ENCODE assay signal across 12 cellular contexts in genomic region chr10:79140083-79140793, GRCh38.
A peak's percentile ranks its signal among the peaks of the same experiment; 100 is the strongest.
DNase-seq lines count a peak whose midpoint lies in the region; ATAC-seq and TF ChIP-seq lines count a peak whose summit lies in the region.
"Had no signal": no experiment of that assay in that cellular context is flagged by ENCODE, and none has a peak within 500 bp of the region (broad histone marks: within the 10 kb centered on the region; RNA-seq: fewer than 3 reads in every experiment).

No MANE protein-coding gene starts in this region.

- H3K4me1 ChIP-seq in CD4-positive, alpha-beta memory T cell (ENCODE audit: insufficient read depth, low read length) = peaks cover 50% of the 10 kb centered on the region

- H3K36me3 ChIP-seq in CD4-positive, alpha-beta memory T cell (ENCODE audit: insufficient read depth, low read length) = no peaks in the 10 kb centered on the region

- ATAC-seq in natural killer cell (no peak), HG03095 (IDR thresholded peaks at IDR 0.05; ENCODE audit: unreplicated experiment) (no peak)
- ATAC-seq in natural killer cell treated with Interleukin-12 subunit alpha and Interleukin-12 subunit beta and Interleukin-15 and Interleukin-18, amount 100 ng/mL, for 72 hours = no peak

- CTCF ChIA-PET in CD4-positive, alpha-beta memory T cell (lab: Charles Lee; ENCODE audit: partially characterized antibody) = interaction anchor here (1.1 to 1.4 kb wide), 2 partner anchors 16 to 55 kb away, joined by 5 read pairs; no protein-coding TSS in a partner anchor

- POLR2A ChIA-PET in CD4-positive, alpha-beta memory T cell (lab: Charles Lee; ENCODE audit: partially characterized antibody) = no interaction called here

- H3K27me3 ChIP-seq in CD4-positive, alpha-beta memory T cell (ENCODE audit: insufficient read depth, low read length) = no peaks in the 10 kb centered on the region

- H3K9me3 Mint-ChIP-seq in natural killer cell (no peaks in the 10 kb centered on the region), nephron (no peaks in the 10 kb centered on the region)
- no peaks in the 10 kb centered on the region for H3K9me3 Mint-ChIP-seq in natural killer cell treated with Interleukin-12 subunit alpha and Interleukin-12 subunit beta and Interleukin-15 and Interleukin-18, amount 100 ng/mL, for 72 hours
- no peaks in the 10 kb centered on the region for H3K9me3 Mint-ChIP-seq in CD4-positive, alpha-beta memory T cell

- H3K4me1 Mint-ChIP-seq in natural killer cell (peaks cover 55 to 90% of the 10 kb centered on the region in 2 donors), nephron (peaks cover 87% of the 10 kb centered on the region)
- peaks cover 49 to 56% of the 10 kb centered on the region in 2 donors for H3K4me1 Mint-ChIP-seq in natural killer cell treated with Interleukin-12 subunit alpha and Interleukin-12 subunit beta and Interleukin-15 and Interleukin-18, amount 100 ng/mL, for 72 hours (ENCODE audit: low read depth in 2 of 2)
- H3K4me1 Mint-ChIP-seq in CD4-positive, alpha-beta memory T cell = peaks cover 38 to 89% (median 58%) of the 10 kb centered on the region in 4 donors

- TF ChIP-seq CTCF in natural killer cell (IDR thresholded peaks at IDR 0.05) (no peak), coronary artery (IDR thresholded peaks at IDR 0.05) (no peak), nephron (IDR thresholded peaks at IDR 0.05; ENCODE audit: unreplicated experiment in 3 of 3) (no peak)

- no peak overlapping the region for H3K4me3 ChIP-seq in coronary artery
- H3K4me3 ChIP-seq in CD4-positive, alpha-beta memory T cell (ENCODE audit: low read length in 2 of 2) = no peak overlapping the region

- DNase-seq in natural killer cell (no peak), coronary artery (ENCODE audit: low spot score) (no peak)
- no peak for DNase-seq in natural killer cell treated with Interleukin-12 subunit alpha and Interleukin-12 subunit beta and Interleukin-15 and Interleukin-18, amount 100 ng/mL, for 72 hours (ENCODE audit: low spot score)
- DNase-seq in stimulated activated CD4-positive, alpha-beta T cell treated with anti-CD3 and anti-CD28 coated beads, Interleukin-12 subunit alpha, Interleukin-12 subunit beta, amount 100 ng/mL, for 4 hours = no peak
- no peak for DNase-seq in stimulated activated CD4-positive, alpha-beta T cell treated with anti-CD3 and anti-CD28 coated beads, Interleukin-1b, Interleukin-23, amount 100 ng/mL, for 48 hours
- DNase-seq in CD4-positive, alpha-beta memory T cell = no peak
- DNase-seq: activated CD8-positive, alpha-beta memory T cell treated with anti-CD3 and anti-CD28 coated beads for 24 hours; aorta; NCI-H345; T-helper 9 cell had no signal

- H3K27ac Mint-ChIP-seq in natural killer cell = peak overlapping the region; percentile 2 to 94
- H3K27ac Mint-ChIP-seq in natural killer cell treated with Interleukin-12 subunit alpha and Interleukin-12 subunit beta and Interleukin-15 and Interleukin-18, amount 100 ng/mL, for 72 hours = peak overlapping the region in 1 of 2 donors; percentile 89
- peak overlapping the region; percentile 77 to 90 (median 83) for H3K27ac Mint-ChIP-seq in nephron
- H3K27ac Mint-ChIP-seq in CD4-positive, alpha-beta memory T cell = peak overlapping the region in 2 of 7 donors; percentile 36 to 69

- H3K4me3 Mint-ChIP-seq in natural killer cell (peak overlapping the region; percentile 6), nephron (no peak overlapping the region)
- no peak overlapping the region for H3K4me3 Mint-ChIP-seq in natural killer cell treated with Interleukin-12 subunit alpha and Interleukin-12 subunit beta and Interleukin-15 and Interleukin-18, amount 100 ng/mL, for 72 hours
- H3K4me3 Mint-ChIP-seq in CD4-positive, alpha-beta memory T cell = no peak overlapping the region

- no peaks in the 10 kb centered on the region for H3K9me3 ChIP-seq in CD4-positive, alpha-beta memory T cell (ENCODE audit: control insufficient read depth in 1 of 2, low read length in 2 of 2)

- no peaks in the 10 kb centered on the region for H3K36me3 Mint-ChIP-seq in natural killer cell
- H3K36me3 Mint-ChIP-seq in natural killer cell treated with Interleukin-12 subunit alpha and Interleukin-12 subunit beta and Interleukin-15 and Interleukin-18, amount 100 ng/mL, for 72 hours = no peaks in the 10 kb centered on the region
- H3K36me3 Mint-ChIP-seq in nephron (ENCODE audit: low read depth) = peaks cover 33% of the 10 kb centered on the region
- H3K36me3 Mint-ChIP-seq in CD4-positive, alpha-beta memory T cell = peaks cover 19 to 27% of the 10 kb centered on the region in 2 donors

- intact Hi-C loops in natural killer cell (cut with micrococcal nuclease) = no loop called here
- intact Hi-C loops in CD4-positive, alpha-beta memory T cell (cut with micrococcal nuclease) = no loop called here

- H3K27ac ChIP-seq in coronary artery = peak overlapping the region; percentile 74 to 83
- H3K27ac ChIP-seq in CD4-positive, alpha-beta memory T cell (ENCODE audit: low read depth, low read length) = no peak overlapping the region

- H3K27me3 Mint-ChIP-seq in natural killer cell (ENCODE audit: low read depth in 2 of 2) = no peaks in the 10 kb centered on the region
- H3K27me3 Mint-ChIP-seq in natural killer cell treated with Interleukin-12 subunit alpha and Interleukin-12 subunit beta and Interleukin-15 and Interleukin-18, amount 100 ng/mL, for 72 hours = no peaks in the 10 kb centered on the region
- no peaks in the 10 kb centered on the region for H3K27me3 Mint-ChIP-seq in nephron (ENCODE audit: low read depth)
- no peaks in the 10 kb centered on the region for H3K27me3 Mint-ChIP-seq in CD4-positive, alpha-beta memory T cell
